ENCODE assay signal across 4 cellular contexts in genomic region chrX:115329282-115329681, GRCh38. TPM values are rescaled to one million over a fixed set of nuclear protein-coding genes. Genes with fewer than 3 reads are reported as not detected.
"Had no signal": no experiment of that assay in that cellular context is flagged by ENCODE, and none has a peak within 500 bp of the region (broad histone marks: within the 10 kb centered on the region; RNA-seq: fewer than 3 reads in every experiment).

No MANE protein-coding gene starts in this region.

RNA-seq across cellular contexts. Expression of gene LUZP4, which starts 39.8 kb away (rescaled TPM):
- total RNA-seq: LHCN-M2, M059J, MCF 10A, NCI-H460 had no signal
